ENCODE assay signal across 8 cellular contexts in genomic region chr12:14258468-14258947, GRCh38.
DNase-seq lines count a peak whose midpoint lies in the region; ATAC-seq, FAIRE-seq and TF ChIP-seq lines count a peak whose summit lies in the region.

No MANE protein-coding gene starts in this region.

- H3K27ac Mint-ChIP-seq in glutamatergic neuron (ENCODE audit: unreplicated experiment) = peak overlapping the region; percentile 100

- peaks cover 4% of the 10 kb centered on the region for H3K36me3 Mint-ChIP-seq in glutamatergic neuron (ENCODE audit: unreplicated experiment)

- ATAC-seq in gastrocnemius medialis = no peak
- ATAC-seq in GM19035 (IDR thresholded peaks at IDR 0.05; ENCODE audit: unreplicated experiment) = no peak
- ATAC-seq in GM18511 (IDR thresholded peaks at IDR 0.05; ENCODE audit: unreplicated experiment) = no peak

- H3K9me3 ChIP-seq in ES-I3 (ENCODE audit: control insufficient read depth, insufficient read depth, low read length) = peaks cover 6% of the 10 kb centered on the region; the same call in 1 of the 2 replicates
- no peaks in the 10 kb centered on the region for H3K9me3 ChIP-seq in gastrocnemius medialis

- peaks cover 16% of the 10 kb centered on the region for H3K27me3 Mint-ChIP-seq in glutamatergic neuron (ENCODE audit: unreplicated experiment)

- peak overlapping the region in 3 of 4 donors; percentile 29 to 37 (median 31) for H3K4me3 ChIP-seq in gastrocnemius medialis

- FAIRE-seq in urothelium cell line (lab: Jason Lieb, UNC) = no peak

- peak overlapping the region; percentile 67 for H3K4me3 Mint-ChIP-seq in glutamatergic neuron (ENCODE audit: unreplicated experiment)

- intact Hi-C loops in gastrocnemius medialis (cut with DNase I; ENCODE audit: low total_unique reads) = loop anchor here (5.0 kb wide), 1 partner anchor 514 kb away; a partner anchor contains a TSS

- peaks cover 42% of the 10 kb centered on the region for H3K4me1 Mint-ChIP-seq in glutamatergic neuron (ENCODE audit: low read depth, unreplicated experiment)

- TF ChIP-seq POLR2A in gastrocnemius medialis (IDR thresholded peaks at IDR 0.05) = no peak

- in situ Hi-C loops in gastrocnemius medialis (cut with MboI; ENCODE audit: low sequenced_read_pairs in 4 of 4) = loop anchor here in 3 of 4 donors (5.0 to 25.0 kb wide), 3 partner anchors 106 to 204 kb away; partner anchors contain the start of gene ATF7IP (in 3 of the 3)

- TF ChIP-seq CTCF in glutamatergic neuron (IDR thresholded peaks at IDR 0.05; ENCODE audit: partially characterized antibody, unreplicated experiment) = no peak
- no peak for TF ChIP-seq CTCF in gastrocnemius medialis (IDR thresholded peaks at IDR 0.05 in 4 of 5, conservative IDR thresholded peaks at IDR 0.05 in 1 of 5)

- 0 out of 2 replicates have a peak overlapping the region, but pooled peaks have one; percentile 2 for H3K9ac ChIP-seq in ES-I3 (ENCODE audit: low read depth, low read length)

- H3K9me3 Mint-ChIP-seq in glutamatergic neuron (ENCODE audit: unreplicated experiment) = peaks cover 27% of the 10 kb centered on the region

- H3K4me1 ChIP-seq in ES-I3 (ENCODE audit: insufficient read depth, low read length) (peaks cover 33% of the 10 kb centered on the region), gastrocnemius medialis (peaks cover 37 to 38% of the 10 kb centered on the region in 2 donors)

- H3K27me3 ChIP-seq in gastrocnemius medialis = no peaks in the 10 kb centered on the region

- H3K36me3 ChIP-seq in ES-I3 (ENCODE audit: insufficient read depth, low read length) = no peaks in the 10 kb centered on the region
- no peaks in the 10 kb centered on the region for H3K36me3 ChIP-seq in gastrocnemius medialis

- peak; percentile 86 for DNase-seq in SK-N-DZ (ENCODE audit: low spot score)
- DNase-seq in glutamatergic neuron = peak; percentile 31
- no peak for DNase-seq in gastrocnemius medialis
- no peak for DNase-seq in urothelium cell line (ENCODE audit: low spot score)
- DNase-seq in activated effector memory CD4-positive, alpha-beta T cell treated with Interleukin-2 at 50 U/mL for 16 hours = no peak

- H3K27ac ChIP-seq in gastrocnemius medialis = peak overlapping the region; percentile 85 to 87 (median 85)

Comparison
In these comparisons a context has a peak if more than half of its experiments do, and no peak if none do; other contexts are left out.
1. DNase-seq: peak in SK-N-DZ (single experiment) and glutamatergic neuron (single experiment); none in gastrocnemius medialis (0 of 2), urothelium cell line (single experiment) and activated effector memory CD4-positive, alpha-beta T cell treated with Interleukin-2 at 50 U/mL for 16 hours (single experiment).